28 cellular contexts compared by ENCODE assay signal in the genomic region with DNA sequence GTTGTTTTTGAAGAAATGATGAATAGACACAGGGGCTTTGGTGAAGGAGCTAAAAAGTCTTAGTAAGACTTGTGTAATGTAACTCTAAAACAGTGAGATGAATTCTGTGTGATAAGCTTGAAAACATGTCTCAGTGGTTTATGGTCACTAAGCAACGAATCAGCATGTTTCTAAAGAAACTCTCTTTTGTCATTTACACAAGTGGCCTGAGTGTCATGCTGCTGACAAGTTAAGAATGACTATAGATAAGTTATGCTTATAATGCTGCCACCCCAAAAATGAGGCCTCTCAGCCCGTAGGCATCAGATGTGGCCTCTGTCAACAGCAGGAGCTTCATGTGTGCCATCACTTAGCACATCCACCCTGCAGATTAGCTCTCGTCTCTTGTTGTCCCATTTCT. TPM values are rescaled to one million over a fixed set of nuclear protein-coding genes. Genes with fewer than 3 reads are reported as not detected.
DNase-seq lines count a peak whose midpoint lies in the region; ATAC-seq and TF ChIP-seq lines count a peak whose summit lies in the region.
"Had no signal": no experiment of that assay in that cellular context is flagged by ENCODE, and none has a peak within 500 bp of the region (broad histone marks: within the 10 kb centered on the region; RNA-seq: fewer than 3 reads in every experiment).

No MANE protein-coding gene starts in this region.

- H2AFZ ChIP-seq in PC-9 = no peak overlapping the region

- BruUV-seq in PC-9 (replicated peaks; lab: Mats Ljungman, UMichigan) = no TSS peak

- intact Hi-C loops in PC-9 (cut with micrococcal nuclease; ENCODE audit: unreplicated experiment) = no loop called here

- H3F3A ChIP-seq in PC-9 (ENCODE audit: insufficient read depth, low read depth) = no peaks in the 10 kb centered on the region

- no peaks in the 10 kb centered on the region for H3K9me2 ChIP-seq in PC-9 (ENCODE audit: insufficient read depth)

- peaks cover 23% of the 10 kb centered on the region for H3K36me3 Mint-ChIP-seq in activated naive CD8-positive, alpha-beta T cell
- peaks cover 28% of the 10 kb centered on the region for H3K36me3 Mint-ChIP-seq in activated naive CD8-positive, alpha-beta T cell treated with anti-CD3 and anti-CD28 coated beads for 36 hours
- H3K36me3 Mint-ChIP-seq in T-helper 17 cell (ENCODE audit: low read depth) = peaks cover 13% of the 10 kb centered on the region
- H3K36me3 Mint-ChIP-seq in stimulated activated naive B cell treated with anti-CD40 and anti-IgM and Interleukin-4, amounts not matched to agents 10 μg/mL and 1 μg/mL and 100 μg/mL, for 72 hours = peaks cover 34 to 49% of the 10 kb centered on the region in 2 donors

- peak overlapping the region; percentile 25 for H3K27ac Mint-ChIP-seq in activated naive CD8-positive, alpha-beta T cell
- no peak overlapping the region for H3K27ac Mint-ChIP-seq in activated naive CD8-positive, alpha-beta T cell treated with anti-CD3 and anti-CD28 coated beads for 36 hours
- peak overlapping the region; percentile 67 for H3K27ac Mint-ChIP-seq in T-helper 17 cell
- no peak overlapping the region for H3K27ac Mint-ChIP-seq in stimulated activated naive B cell treated with anti-CD40 and anti-IgM and Interleukin-4, amounts not matched to agents 10 μg/mL and 1 μg/mL and 100 μg/mL, for 72 hours

- no peaks in the 10 kb centered on the region for H3K4me1 ChIP-seq in PC-9 (replicated peaks; ENCODE audit: insufficient read depth)
- H3K4me1 ChIP-seq: adrenal gland had no signal

- peaks cover 41% of the 10 kb centered on the region for H3K4me1 Mint-ChIP-seq in activated naive CD8-positive, alpha-beta T cell (ENCODE audit: low read depth)
- peaks cover 9% of the 10 kb centered on the region for H3K4me1 Mint-ChIP-seq in activated naive CD8-positive, alpha-beta T cell treated with anti-CD3 and anti-CD28 coated beads for 36 hours
- H3K4me1 Mint-ChIP-seq in T-helper 17 cell = peaks cover 40% of the 10 kb centered on the region
- H3K4me1 Mint-ChIP-seq in stimulated activated naive B cell treated with anti-CD40 and anti-IgM and Interleukin-4, amounts not matched to agents 10 μg/mL and 1 μg/mL and 100 μg/mL, for 72 hours = peaks cover 10 to 12% of the 10 kb centered on the region in 2 donors

- no peaks in the 10 kb centered on the region for H3K36me3 ChIP-seq in PC-9 (ENCODE audit: low read depth)
- H3K36me3 ChIP-seq: ovary had no signal

- H3K4me2 ChIP-seq in PC-9 = no peak overlapping the region
- H3K4me2 ChIP-seq: BLaER1 treated with 17β-estradiol and CSF1 and Interleukin-3, amounts not matched to agents 10 nM and 100 nM had no signal

- H3K9me3 ChIP-seq in T-helper 17 cell (ENCODE audit: control insufficient read depth, low read length, poor library complexity, severe bottlenecking) = no peaks in the 10 kb centered on the region
- H3K9me3 ChIP-seq in PC-9 (ENCODE audit: insufficient read depth, low read depth) = no peaks in the 10 kb centered on the region
- H3K9me3 ChIP-seq: adrenal gland; BLaER1 treated with 17β-estradiol and CSF1 and Interleukin-3, amounts not matched to agents 10 nM and 100 nM; MG63; ovary; transverse colon had no signal

- no peak for TF ChIP-seq CTCF in fibroblast of villous mesenchyme (IDR thresholded peaks at IDR 0.05; ENCODE audit: insufficient read depth, low read depth, low read length)
- no peak for TF ChIP-seq CTCF in PC-9 (conservative IDR thresholded peaks at IDR 0.05)

- H3K27ac ChIP-seq in PC-9 = no peak overlapping the region
- H3K27ac ChIP-seq: adrenal gland; BLaER1 treated with 17β-estradiol and CSF1 and Interleukin-3, amounts not matched to agents 10 nM and 100 nM; brain microvascular endothelial cell; epithelial cell of prostate; ovary; SK-N-MC; transverse colon had no signal

- no peaks in the 10 kb centered on the region for H3K79me2 ChIP-seq in PC-9 (ENCODE audit: low read depth)

- CTCF ChIA-PET in PC-9 (lab: Charles Lee) = no interaction called here

- ATAC-seq in T-helper 17 cell = no peak
- no peak for ATAC-seq in stimulated activated naive B cell treated with anti-CD40 and anti-IgM and Interleukin-4, amounts not matched to agents 10 μg/mL and 1 μg/mL and 100 μg/mL, for 72 hours (replicated peaks)
- ATAC-seq: HCT116 had no signal

- no peak for DNase-seq in activated naive CD8-positive, alpha-beta T cell treated with anti-CD3 and anti-CD28 coated beads for 36 hours
- DNase-seq in T-helper 17 cell = no peak
- DNase-seq in fibroblast of villous mesenchyme (ENCODE audit: low read depth) = peak; percentile 22
- no peak for DNase-seq in PC-9
- DNase-seq in stimulated activated naive B cell treated with anti-CD40 and anti-IgM and Interleukin-4, amounts not matched to agents 10 μg/mL and 1 μg/mL and 100 μg/mL, for 72 hours = no peak
- DNase-seq in globus pallidus (ENCODE audit: low spot score) = no peak
- DNase-seq: activated naive CD4-positive, alpha-beta T cell; adrenal gland; brain microvascular endothelial cell; Calu3; DND-41; head of caudate nucleus; KBM-7; kidney glomerular epithelial cell; mammary epithelial cell; MG63; NCI-H1436 treated with DMSO at 0.1 percent for 48 hours; NCI-H774; ovary; RPMI8226; small intestine; stimulated activated CD4-positive, alpha-beta T cell treated with anti-CD3 and anti-CD28 coated beads, Interleukin-2, amount 100 ng/mL, for 24 hours; transverse colon had no signal

- H3K4me3 ChIP-seq in fibroblast of villous mesenchyme (ENCODE audit: low read depth, low read length) (no peak overlapping the region), PC-9 (no peak overlapping the region)
- H3K4me3 ChIP-seq: adrenal gland; BLaER1 treated with 17β-estradiol and CSF1 and Interleukin-3, amounts not matched to agents 10 nM and 100 nM; MG63; ovary; SK-N-MC; transverse colon had no signal

- POLR2A ChIA-PET in PC-9 (lab: Charles Lee; ENCODE audit: unreplicated experiment) = no interaction called here

- no peaks in the 10 kb centered on the region for H3K9me3 Mint-ChIP-seq in activated naive CD8-positive, alpha-beta T cell (ENCODE audit: low read depth)
- H3K9me3 Mint-ChIP-seq in activated naive CD8-positive, alpha-beta T cell treated with anti-CD3 and anti-CD28 coated beads for 36 hours = no peaks in the 10 kb centered on the region
- no peaks in the 10 kb centered on the region for H3K9me3 Mint-ChIP-seq in stimulated activated naive B cell treated with anti-CD40 and anti-IgM and Interleukin-4, amounts not matched to agents 10 μg/mL and 1 μg/mL and 100 μg/mL, for 72 hours

- no peaks in the 10 kb centered on the region for H3K27me3 ChIP-seq in PC-9 (ENCODE audit: insufficient read depth, low read depth)
- H3K27me3 ChIP-seq: adrenal gland; BLaER1 treated with 17β-estradiol and CSF1 and Interleukin-3, amounts not matched to agents 10 nM and 100 nM; brain microvascular endothelial cell; MG63; ovary; transverse colon had no signal

- no peaks in the 10 kb centered on the region for H3K27me3 Mint-ChIP-seq in activated naive CD8-positive, alpha-beta T cell
- no peaks in the 10 kb centered on the region for H3K27me3 Mint-ChIP-seq in activated naive CD8-positive, alpha-beta T cell treated with anti-CD3 and anti-CD28 coated beads for 36 hours
- no peaks in the 10 kb centered on the region for H3K27me3 Mint-ChIP-seq in T-helper 17 cell
- H3K27me3 Mint-ChIP-seq in stimulated activated naive B cell treated with anti-CD40 and anti-IgM and Interleukin-4, amounts not matched to agents 10 μg/mL and 1 μg/mL and 100 μg/mL, for 72 hours = no peaks in the 10 kb centered on the region

- no peaks in the 10 kb centered on the region for H4K20me1 ChIP-seq in PC-9 (ENCODE audit: insufficient read depth)

- no peak overlapping the region for H3K4me3 Mint-ChIP-seq in activated naive CD8-positive, alpha-beta T cell
- H3K4me3 Mint-ChIP-seq in activated naive CD8-positive, alpha-beta T cell treated with anti-CD3 and anti-CD28 coated beads for 36 hours = no peak overlapping the region
- H3K4me3 Mint-ChIP-seq in T-helper 17 cell = no peak overlapping the region
- no peak overlapping the region for H3K4me3 Mint-ChIP-seq in stimulated activated naive B cell treated with anti-CD40 and anti-IgM and Interleukin-4, amounts not matched to agents 10 μg/mL and 1 μg/mL and 100 μg/mL, for 72 hours

RNA-seq across cellular contexts. Expression of gene COX10, which starts 8.7 kb away (rescaled TPM):
- total RNA-seq in activated naive CD8-positive, alpha-beta T cell treated with anti-CD3 and anti-CD28 coated beads for 36 hours = 10 to 100 TPM; 29.6 to 29.7 TPM
- total RNA-seq in T-helper 17 cell (10 to 100 TPM; 16.9 to 19.6 TPM), fibroblast of villous mesenchyme (13.5 and 15.5 TPM in 2 replicates), PC-9 (2021) (16.2 and 22.6 TPM in 2 replicates)

Comparison
In these comparisons a context has a peak if more than half of its experiments do, and no peak if none do; other contexts are left out.
1. H3K27ac Mint-ChIP-seq: peak in activated naive CD8-positive, alpha-beta T cell (single experiment) and T-helper 17 cell (single experiment); none in activated naive CD8-positive, alpha-beta T cell treated with anti-CD3 and anti-CD28 coated beads for 36 hours (single experiment) and stimulated activated naive B cell treated with anti-CD40 and anti-IgM and Interleukin-4, amounts not matched to agents 10 μg/mL and 1 μg/mL and 100 μg/mL, for 72 hours (single experiment).